Comparison of ENCODE assay signal across 8 cellular contexts in genomic region chr19:48329167-48329891, GRCh38.
A peak's percentile ranks its signal among the peaks of the same experiment; 100 is the strongest.
DNase-seq lines count a peak whose midpoint lies in the region; ATAC-seq and TF ChIP-seq lines count a peak whose summit lies in the region.

No MANE protein-coding gene starts in this region.

- H3K27me3 ChIP-seq in WERI-Rb-1 (ENCODE audit: insufficient read depth, low read depth, severe bottlenecking) (no peaks in the 10 kb centered on the region), parathyroid adenoma (ENCODE audit: control insufficient read depth, insufficient read depth, low read length) (no peaks in the 10 kb centered on the region)
- no peaks in the 10 kb centered on the region for H3K27me3 ChIP-seq in effector memory CD4-positive, alpha-beta T cell (replicated peaks; ENCODE audit: control insufficient read depth, insufficient read depth, low read length, poor library complexity, severe bottlenecking)

- no peak overlapping the region for H3K9ac ChIP-seq in parathyroid adenoma

- DNase-seq in WERI-Rb-1 (no peak), SKM-1 (lab: John Stamatoyannopoulos, UW; ENCODE audit: unreplicated experiment) (no peak)
- DNase-seq in effector memory CD4-positive, alpha-beta T cell: peak in 2 of 3 donors; percentile 20 to 32

- H3K79me2 ChIP-seq in parathyroid adenoma: no peaks in the 10 kb centered on the region

- H2AFZ ChIP-seq in parathyroid adenoma: no peak overlapping the region

- H3K4me1 ChIP-seq in HEK293 (ENCODE audit: control insufficient read depth, insufficient read depth, low read length): peaks cover 24% of the 10 kb centered on the region
- H3K4me1 ChIP-seq in effector memory CD4-positive, alpha-beta T cell (ENCODE audit: control insufficient read depth, insufficient read depth, low read length, poor library complexity, severe bottlenecking): peaks cover 67% of the 10 kb centered on the region
- H3K4me1 ChIP-seq in parathyroid adenoma: peaks cover 24% of the 10 kb centered on the region

- no peak for ATAC-seq in HG03108 (IDR thresholded peaks at IDR 0.05; ENCODE audit: unreplicated experiment)
- no peak for ATAC-seq in GM19023 (IDR thresholded peaks at IDR 0.05; ENCODE audit: unreplicated experiment)

- H3K36me3 ChIP-seq in HEK293 (ENCODE audit: control insufficient read depth in 2 of 2, insufficient read depth in 1 of 2, low read length in 2 of 2) (no peaks in the 10 kb centered on the region), WERI-Rb-1 (no peaks in the 10 kb centered on the region), parathyroid adenoma (ENCODE audit: control insufficient read depth, insufficient read depth, low read length) (no peaks in the 10 kb centered on the region)
- H3K36me3 ChIP-seq in effector memory CD4-positive, alpha-beta T cell (ENCODE audit: control insufficient read depth, insufficient read depth, low read length): peaks cover 17% of the 10 kb centered on the region

- H3K4me2 ChIP-seq in parathyroid adenoma (ENCODE audit: low read length): peak overlapping the region; percentile 91

- no peak for TF ChIP-seq CTCF in 22Rv1 (IDR thresholded peaks at IDR 0.05)
- no peak for TF ChIP-seq CTCF in HEK293 (tag by site-specific recombination; IDR thresholded peaks at IDR 0.05)
- no peak for TF ChIP-seq CTCF in WERI-Rb-1 (IDR thresholded peaks at IDR 0.05; ENCODE audit: low read depth, low read length)
- TF ChIP-seq CTCF in parathyroid adenoma (IDR thresholded peaks at IDR 0.05): no peak

- H3K9me3 ChIP-seq in HEK293 (ENCODE audit: control insufficient read depth, insufficient read depth, low read depth, low read length) (no peaks in the 10 kb centered on the region), WERI-Rb-1 (ENCODE audit: severe bottlenecking) (peaks cover 8% of the 10 kb centered on the region), parathyroid adenoma (ENCODE audit: control insufficient read depth, low read length) (no peaks in the 10 kb centered on the region)
- no peaks in the 10 kb centered on the region for H3K9me3 ChIP-seq in effector memory CD4-positive, alpha-beta T cell (ENCODE audit: control insufficient read depth, low read length)

- H3K27ac ChIP-seq in 22Rv1 (peak overlapping the region; percentile 97), HEK293 (ENCODE audit: extremely low read depth, low read depth, low read length) (peak overlapping the region; percentile 70), WERI-Rb-1 (peak overlapping the region; percentile 92), parathyroid adenoma (peak overlapping the region; percentile 99)
- H3K27ac ChIP-seq in effector memory CD4-positive, alpha-beta T cell (ENCODE audit: insufficient read depth, low read length, poor library complexity, severe bottlenecking): peak overlapping the region; percentile 78

- POLR2A ChIA-PET in HEK293 (lab: Yijun Ruan, JAX): interaction anchor here (1.4 to 2.4 kb wide), 3 partner anchors 8 to 141 kb away, joined by 3 to 15 read pairs (median 15); partner anchors contain the start of genes SYNGR4 and TMEM143

- H3K4me3 ChIP-seq in HEK293 (ENCODE audit: low read depth, low read length): no peak overlapping the region
- peak overlapping the region; percentile 45 for H3K4me3 ChIP-seq in WERI-Rb-1 (ENCODE audit: low read depth, low read length)
- H3K4me3 ChIP-seq in effector memory CD4-positive, alpha-beta T cell (ENCODE audit: insufficient read depth, low read depth, low read length, poor library complexity, severe bottlenecking): peak overlapping the region; percentile 48
- peak overlapping the region; percentile 73 for H3K4me3 ChIP-seq in parathyroid adenoma (ENCODE audit: low read depth, low read length)

- CTCF ChIA-PET in HEK293 (lab: Yijun Ruan, JAX): interaction anchor here (0.5 to 2.3 kb wide), 8 partner anchors 8 to 177 kb away, joined by 3 to 12 read pairs (median 4); partner anchors contain the start of gene KDELR1

TF ChIP-seq in HEK293, 187 proteins besides CTCF, POLR2A, EP300 and RAD21:
- TF ChIP-seq ZNF37A (tag by site-specific recombination; IDR thresholded peaks at IDR 0.05): no peak
- TF ChIP-seq ZNF350 (tag by site-specific recombination; IDR thresholded peaks at IDR 0.05): no peak
- TF ChIP-seq ZNF76 (tag by site-specific recombination; IDR thresholded peaks at IDR 0.05; ENCODE audit: borderline replicate concordance, low read depth): no peak
- TF ChIP-seq ZNF555 (tag by site-specific recombination; conservative IDR thresholded peaks at IDR 0.05): no peak
- no peak for TF ChIP-seq ZNF843 (tag by site-specific recombination; IDR thresholded peaks at IDR 0.05)
- no peak for TF ChIP-seq ZSCAN4 (tag by site-specific recombination; IDR thresholded peaks at IDR 0.05)
- peak; percentile 84 for TF ChIP-seq ZBTB17 (tag by site-specific recombination; IDR thresholded peaks at IDR 0.05)
- peak; percentile 47; the same call in 1 of the 2 replicates for TF ChIP-seq ZBTB20 (tag by site-specific recombination; IDR thresholded peaks at IDR 0.05)
- TF ChIP-seq KLF10 (tag by site-specific recombination; IDR thresholded peaks at IDR 0.05): no peak
- no peak for TF ChIP-seq ZNF112 (tag by site-specific recombination; IDR thresholded peaks at IDR 0.05)
- no peak for TF ChIP-seq OSR2 (tag by site-specific recombination; IDR thresholded peaks at IDR 0.05)
- no peak for TF ChIP-seq ZBTB21 (tag by site-specific recombination; IDR thresholded peaks at IDR 0.05)
- no peak for TF ChIP-seq ZNF580 (tag by site-specific recombination; IDR thresholded peaks at IDR 0.05)
- TF ChIP-seq SP7 (tag by site-specific recombination; IDR thresholded peaks at IDR 0.05): peak; percentile 27
- no peak for TF ChIP-seq ZNF449 (tag by site-specific recombination; IDR thresholded peaks at IDR 0.05)
- TF ChIP-seq ZNF660 (tag by site-specific recombination; IDR thresholded peaks at IDR 0.05): 0 out of 2 replicates have a peak, but pooled peaks have one; percentile 38
- no peak for TF ChIP-seq ZNF398 (tag by site-specific recombination; IDR thresholded peaks at IDR 0.05)
- TF ChIP-seq ZSCAN5A (tag by site-specific recombination; IDR thresholded peaks at IDR 0.05): no peak
- peak; percentile 73 for TF ChIP-seq ZBTB48 (tag by site-specific recombination; IDR thresholded peaks at IDR 0.05)
- TF ChIP-seq KLF8 (tag by site-specific recombination; IDR thresholded peaks at IDR 0.05): peak; percentile 19; the same call in 1 of the 2 replicates

Comparison
In these comparisons a context has a peak if more than half of its experiments do, and no peak if none do; other contexts are left out.
1. DNase-seq: peak in effector memory CD4-positive, alpha-beta T cell (2 of 3); none in WERI-Rb-1 (single experiment) and SKM-1 (single experiment).
2. Peak in every context shown above with its lines, with median percentiles within 50 percentile points of each other: H3K27ac ChIP-seq.